ENCODE assay signal across 21 cellular contexts in genomic region chr10:11536256-11536655, GRCh38.
"Had no signal": no experiment of that assay in that cellular context is flagged by ENCODE, and none has a peak within 500 bp of the region (broad histone marks: within the 10 kb centered on the region; RNA-seq: fewer than 3 reads in every experiment).

No MANE protein-coding gene starts in this region.

- H3K4me1 ChIP-seq: breast epithelium, uterus had no signal

- H3K9me3 ChIP-seq: breast epithelium, esophagus muscularis mucosa, heart left ventricle, uterus had no signal

- H3K27me3 Mint-ChIP-seq: activated CD4-positive, alpha-beta memory T cell treated with anti-CD3 and anti-CD28 coated beads for 36 hours; dendritic cell treated with granulocyte-macrophage colony-stimulating factor and Interleukin-4, amounts not matched to agents 40 ng/mL and 50 ng/mL, for 4 days; naive thymus-derived CD8-positive, alpha-beta T cell; type B pancreatic cell had no signal

- DNase-seq: activated CD4-positive, alpha-beta memory T cell treated with anti-CD3 and anti-CD28 coated beads for 36 hours; activated CD4-positive, alpha-beta T cell treated with anti-CD3 and anti-CD28 coated beads, Interleukin-2, amount 10 ng/mL, durations not matched to agents 24 days and 14 days; activated CD4-positive, CD25-positive, alpha-beta regulatory T cell; activated CD8-positive, alpha-beta memory T cell treated with anti-CD3 and anti-CD28 coated beads, Interleukin-2, amount 50 U/mL, for 48 hours; activated gamma-delta T cell treated with Interleukin-2 at 50 U/mL for 16 hours; activated naive CD4-positive, alpha-beta T cell treated with anti-CD3 and anti-CD28 coated beads, Interleukin-2, amount 50 U/mL, for 16 hours; activated T-cell treated with anti-CD3 and anti-CD28 coated beads, Interleukin-2, amount 50 U/mL, for 24 hours; central memory CD4-positive, alpha-beta T cell; foreskin keratinocyte; heart left ventricle; midbrain; naive thymus-derived CD8-positive, alpha-beta T cell; posterior cingulate gyrus; right cardiac atrium; stimulated activated naive CD8-positive, alpha-beta T cell treated with anti-CD3 and anti-CD28 coated beads, Interleukin-15, Interleukin-2, amounts not matched to agents 100 U/mL and 50 U/mL, for 24 hours; uterus had no signal

- H3K27ac Mint-ChIP-seq: activated CD4-positive, alpha-beta memory T cell treated with anti-CD3 and anti-CD28 coated beads for 36 hours; activated CD4-positive, alpha-beta T cell treated with anti-CD3 and anti-CD28 coated beads, Interleukin-2, amount 10 ng/mL, durations not matched to agents 24 days and 14 days; activated T-cell treated with anti-CD3 and anti-CD28 coated beads, Interleukin-2, amount 50 U/mL, for 24 hours; dendritic cell treated with granulocyte-macrophage colony-stimulating factor and Interleukin-4, amounts not matched to agents 40 ng/mL and 50 ng/mL, for 4 days; T-helper 2 cell treated with Interferon-gamma antibody and Interleukin-4, amounts not matched to agents 5 μg/mL and 100 μg/mL, for 36 hours; type B pancreatic cell had no signal

- H3K36me3 Mint-ChIP-seq: activated CD4-positive, alpha-beta memory T cell treated with anti-CD3 and anti-CD28 coated beads for 36 hours; type B pancreatic cell had no signal

- H3K27ac ChIP-seq: breast epithelium, esophagus muscularis mucosa, foreskin keratinocyte, heart left ventricle, uterus had no signal

- H3K4me3 Mint-ChIP-seq: activated CD4-positive, alpha-beta memory T cell treated with anti-CD3 and anti-CD28 coated beads for 36 hours; activated CD4-positive, alpha-beta T cell treated with anti-CD3 and anti-CD28 coated beads, Interleukin-2, amount 10 ng/mL, durations not matched to agents 24 days and 14 days; activated T-cell treated with anti-CD3 and anti-CD28 coated beads, Interleukin-2, amount 50 U/mL, for 24 hours; dendritic cell treated with granulocyte-macrophage colony-stimulating factor and Interleukin-4, amounts not matched to agents 40 ng/mL and 50 ng/mL, for 4 days; T-helper 2 cell treated with Interferon-gamma antibody and Interleukin-4, amounts not matched to agents 5 μg/mL and 100 μg/mL, for 36 hours; type B pancreatic cell had no signal

- H3K4me3 ChIP-seq: breast epithelium, esophagus muscularis mucosa, heart left ventricle, uterus had no signal

- H3K9me3 Mint-ChIP-seq: activated CD4-positive, alpha-beta memory T cell treated with anti-CD3 and anti-CD28 coated beads for 36 hours; activated CD4-positive, alpha-beta T cell treated with anti-CD3 and anti-CD28 coated beads, Interleukin-2, amount 10 ng/mL, durations not matched to agents 24 days and 14 days; activated T-cell treated with anti-CD3 and anti-CD28 coated beads, Interleukin-2, amount 50 U/mL, for 24 hours; dendritic cell treated with granulocyte-macrophage colony-stimulating factor and Interleukin-4, amounts not matched to agents 40 ng/mL and 50 ng/mL, for 4 days; naive thymus-derived CD8-positive, alpha-beta T cell; T-helper 2 cell treated with Interferon-gamma antibody and Interleukin-4, amounts not matched to agents 5 μg/mL and 100 μg/mL, for 36 hours; type B pancreatic cell had no signal

- ATAC-seq: foreskin keratinocyte; heart left ventricle; naive thymus-derived CD8-positive, alpha-beta T cell; right cardiac atrium; stimulated activated naive CD8-positive, alpha-beta T cell treated with anti-CD3 and anti-CD28 coated beads, Interleukin-15, Interleukin-2, amounts not matched to agents 100 U/mL and 50 U/mL, for 24 hours had no signal

- H3K27me3 ChIP-seq: breast epithelium, esophagus muscularis mucosa, foreskin keratinocyte, heart left ventricle, uterus had no signal

- H3K36me3 ChIP-seq: breast epithelium, esophagus muscularis mucosa, heart left ventricle, uterus had no signal
